In the genomic region with DNA sequence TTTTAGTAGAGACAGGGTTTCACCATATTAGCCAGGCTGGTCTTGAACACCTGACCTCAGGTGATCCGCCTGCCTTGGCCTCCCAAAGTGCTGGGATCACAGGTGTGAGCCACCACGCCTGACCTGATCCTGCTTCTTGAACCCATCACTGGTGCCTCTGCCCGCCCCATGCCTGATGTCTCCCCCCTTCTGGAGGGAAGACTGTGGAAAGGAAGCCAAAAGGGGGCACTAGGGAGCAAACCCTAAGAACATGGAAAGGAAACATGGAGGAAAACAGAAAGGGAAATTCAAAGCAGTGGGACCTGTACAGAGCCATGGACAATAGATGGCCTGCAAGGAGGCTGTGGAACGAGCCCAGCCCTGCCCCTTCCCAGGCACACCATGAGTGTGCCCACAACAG, we compare ENCODE assay signal across 17 cellular contexts. TPM values are rescaled to one million over a fixed set of nuclear protein-coding genes. Genes with fewer than 3 reads are reported as not detected.
A peak's percentile ranks its signal among the peaks of the same experiment; 100 is the strongest.
DNase-seq lines count a peak whose midpoint lies in the region; ATAC-seq, FAIRE-seq and TF ChIP-seq lines count a peak whose summit lies in the region.
"Had no signal": no experiment of that assay in that cellular context is flagged by ENCODE, and none has a peak within 500 bp of the region (broad histone marks: within the 10 kb centered on the region; RNA-seq: fewer than 3 reads in every experiment).

No MANE protein-coding gene starts in this region.

- no peaks in the 10 kb centered on the region for H3K79me2 ChIP-seq in GM12878 (ENCODE audit: control insufficient read depth, insufficient read depth, low read length)

- in situ Hi-C loops in GM12878 (cut with MboI): no loop called here

- peaks cover 2% of the 10 kb centered on the region; the same call in 1 of the 2 replicates for H3K27me3 Mint-ChIP-seq in HFFc6 (ENCODE audit: insufficient read depth)
- H3K27me3 Mint-ChIP-seq in naive thymus-derived CD4-positive, alpha-beta T cell: no peaks in the 10 kb centered on the region

- no peak for TF ChIP-seq EP300 in GM12878 (IDR thresholded peaks at IDR 0.05; ENCODE audit: borderline replicate concordance in 1 of 2, control insufficient read depth in 1 of 2, low read depth in 2 of 2, low read length in 2 of 2)

- intact Hi-C loops in GM12878 (cut with micrococcal nuclease; ENCODE audit: unreplicated experiment): no loop called here
- intact Hi-C loops in naive thymus-derived CD4-positive, alpha-beta T cell (cut with micrococcal nuclease): loop anchor here in 1 of 2 donors (10.0 kb wide), 1 partner anchor 86 kb away; the partner anchor contains the start of gene CCDC57

- no peak overlapping the region for H3K9ac ChIP-seq in GM12878 (ENCODE audit: control insufficient read depth, insufficient read depth, low read length)

- H4K20me1 ChIP-seq in GM12878 (ENCODE audit: control insufficient read depth, insufficient read depth): no peaks in the 10 kb centered on the region

- H3K27ac ChIP-seq in GM12878 (ENCODE audit: control insufficient read depth, insufficient read depth): no peak overlapping the region
- peak overlapping the region; percentile 97 for H3K27ac ChIP-seq in naive thymus-derived CD4-positive, alpha-beta T cell (ENCODE audit: low read depth, low read length)
- H3K27ac ChIP-seq: dorsolateral prefrontal cortex had no signal

- POLR2A ChIA-PET in GM12878 (lab: Charles Lee): no interaction called here
- POLR2A ChIA-PET in naive thymus-derived CD4-positive, alpha-beta T cell (lab: Charles Lee): no interaction called here

- no peak overlapping the region for H3K27ac Mint-ChIP-seq in HFFc6
- H3K27ac Mint-ChIP-seq in naive thymus-derived CD4-positive, alpha-beta T cell: peak overlapping the region in 8 of 9 donors; percentile 93 to 100 (median 98)

- ATAC-seq in GM12878 (no peak), HG03432 (IDR thresholded peaks at IDR 0.05; ENCODE audit: unreplicated experiment) (no peak), HG03469 (IDR thresholded peaks at IDR 0.05; ENCODE audit: unreplicated experiment) (no peak)
- ATAC-seq in naive thymus-derived CD4-positive, alpha-beta T cell: no peak
- ATAC-seq: sciatic nerve had no signal

- no peak overlapping the region for H3K4me2 ChIP-seq in GM12878 (ENCODE audit: control insufficient read depth, insufficient read depth)

- BruUV-seq in GM12878 (replicated peaks; lab: Mats Ljungman, UMichigan): no TSS peak

- RAD21 ChIA-PET in GM12878 (lab: Charles Lee; ENCODE audit: unreplicated experiment): no interaction called here

- CTCF ChIA-PET in GM12878 (lab: Yijun Ruan, JAX): no interaction called here
- CTCF ChIA-PET in naive thymus-derived CD4-positive, alpha-beta T cell (lab: Charles Lee): no interaction called here

- H3K9me3 ChIP-seq in GM12878 (replicated peaks; ENCODE audit: control insufficient read depth, insufficient read depth, low read length): no peaks in the 10 kb centered on the region
- no peaks in the 10 kb centered on the region for H3K9me3 ChIP-seq in naive thymus-derived CD4-positive, alpha-beta T cell (ENCODE audit: control insufficient read depth in 2 of 3, low read length in 3 of 3)

- WGBS in GM12878 (ENCODE audit: insufficient coverage, insufficient replicate concordance, low lambda C conversion rate, missing lambda C conversion rate): 59% methylated on average over 4 of the region's 4 CpGs

- no peak for DNase-seq in D721Med (ENCODE audit: insufficient read length, low spot score)
- no peak for DNase-seq in HFFc6
- DNase-seq in GM12878 (ENCODE audit: low read depth, low spot score): no peak
- DNase-seq in naive thymus-derived CD4-positive, alpha-beta T cell: no peak
- no peak for DNase-seq in urothelium cell line (ENCODE audit: low spot score)
- no peak for DNase-seq in stimulated activated naive CD4-positive, alpha-beta T cell (lab: John Stamatoyannopoulos, UW)
- DNase-seq: dorsolateral prefrontal cortex; NCI-H2171; SIG-M5; stimulated activated CD4-positive, alpha-beta T cell treated with anti-CD3 and anti-CD28 coated beads, Interleukin-4, amount 100 ng/mL, for 4 hours; trophoblast cell had no signal

- SMC1A ChIA-PET in GM12878 (lab: Charles Lee; ENCODE audit: uncharacterized antibody, unreplicated experiment): no interaction called here

- FAIRE-seq in D721Med (lab: Jason Lieb, UNC) (no peak), GM12878 (lab: Jason Lieb, UNC) (no peak), urothelium cell line (lab: Jason Lieb, UNC) (no peak)
- FAIRE-seq: TTC549 had no signal

- no peak overlapping the region for H3K4me3 ChIP-seq in GM12878
- H3K4me3 ChIP-seq in naive thymus-derived CD4-positive, alpha-beta T cell (ENCODE audit: low read length): no peak overlapping the region
- H3K4me3 ChIP-seq: dorsolateral prefrontal cortex, lung had no signal

- no peaks in the 10 kb centered on the region for H3K36me3 ChIP-seq in GM12878 (ENCODE audit: control insufficient read depth in 2 of 2, insufficient read depth in 2 of 2, low read length in 1 of 2)
- H3K36me3 ChIP-seq in naive thymus-derived CD4-positive, alpha-beta T cell (ENCODE audit: control insufficient read depth in 2 of 3, insufficient read depth in 3 of 3, low read length in 3 of 3): no peaks in the 10 kb centered on the region

- peaks cover 17% of the 10 kb centered on the region for H3K36me3 Mint-ChIP-seq in HFFc6 (ENCODE audit: low read depth)
- H3K36me3 Mint-ChIP-seq in naive thymus-derived CD4-positive, alpha-beta T cell: peaks cover 0 to 8% (median 3%) of the 10 kb centered on the region in 5 donors

- H3K4me1 ChIP-seq in GM12878 (ENCODE audit: control insufficient read depth, insufficient read depth, low read length): peaks cover 5% of the 10 kb centered on the region
- peaks cover 36 to 54% of the 10 kb centered on the region in 2 donors for H3K4me1 ChIP-seq in naive thymus-derived CD4-positive, alpha-beta T cell (ENCODE audit: control insufficient read depth in 2 of 2, insufficient read depth in 2 of 2, low read length in 2 of 2)

- no peak overlapping the region for H2AFZ ChIP-seq in GM12878 (ENCODE audit: control insufficient read depth, low read depth, low read length)

- TF ChIP-seq CTCF in D721Med (IDR thresholded peaks at IDR 0.05; ENCODE audit: insufficient read depth, missing control alignments) (peak; percentile 25), HFFc6 (IDR thresholded peaks at IDR 0.05) (peak; percentile 38; the same call in 1 of the 2 replicates), GM12878 (IDR thresholded peaks at IDR 0.05 in 2 of 3, conservative IDR thresholded peaks at IDR 0.05 in 1 of 3; ENCODE audit: control insufficient read depth in 2 of 3, extremely low read depth in 1 of 3, insufficient read depth in 1 of 3, low read depth in 3 of 3, low read length in 3 of 3) (0 out of 6 replicates have a peak, but pooled peaks of 2 of the 3 experiments have one; percentile 7 to 17)

- no peaks in the 10 kb centered on the region for H3K27me3 ChIP-seq in GM12878 (replicated peaks in 1 of 2; ENCODE audit: control insufficient read depth in 2 of 2, insufficient read depth in 2 of 2, low read length in 1 of 2)
- H3K27me3 ChIP-seq in naive thymus-derived CD4-positive, alpha-beta T cell (ENCODE audit: control insufficient read depth in 2 of 2, insufficient read depth in 2 of 2, low read length in 2 of 2): no peaks in the 10 kb centered on the region
- H3K27me3 ChIP-seq: dorsolateral prefrontal cortex had no signal

- H3K4me3 Mint-ChIP-seq in HFFc6: no peak overlapping the region
- H3K4me3 Mint-ChIP-seq in naive thymus-derived CD4-positive, alpha-beta T cell: peak overlapping the region in 3 of 10 donors; percentile 31 to 78 (median 78)
- H3K4me3 Mint-ChIP-seq: neural crest cell had no signal

- no peak for TF ChIP-seq RAD21 in GM12878 (IDR thresholded peaks at IDR 0.05; ENCODE audit: insufficient read depth, low read depth, low read length)

- TF ChIP-seq POLR2A in GM12878 (IDR thresholded peaks at IDR 0.05; ENCODE audit: low read depth, low read length): no peak

- H3K9me3 Mint-ChIP-seq in HFFc6: no peaks in the 10 kb centered on the region
- H3K9me3 Mint-ChIP-seq in naive thymus-derived CD4-positive, alpha-beta T cell: peaks cover 0 to 4% (median 0%) of the 10 kb centered on the region in 11 donors
- H3K9me3 Mint-ChIP-seq: neural crest cell had no signal

- H3K4me1 Mint-ChIP-seq in HFFc6 (ENCODE audit: low read depth): peaks cover 8% of the 10 kb centered on the region
- H3K4me1 Mint-ChIP-seq in naive thymus-derived CD4-positive, alpha-beta T cell: peaks cover 18 to 64% (median 45%) of the 10 kb centered on the region in 7 donors
- H3K4me1 Mint-ChIP-seq: neural crest cell had no signal

TF ChIP-seq in GM12878, 131 proteins besides CTCF, POLR2A, EP300 and RAD21:
- TF ChIP-seq YBX1 (IDR thresholded peaks at IDR 0.05) (no peak), ZNF207 (IDR thresholded peaks at IDR 0.05; ENCODE audit: borderline replicate concordance) (no peak)

RNA-seq across cellular contexts. Expression of gene FASN, which starts 31.1 kb away (rescaled TPM):
- 100 to 1,000 TPM; 108 to 138 (median 112) TPM for total RNA-seq in HFFc6 (2021; fragmentation: NEBNext Ultra II Directional; extraction: Animal tissue kit (Norgen Biotek cat#: 25700))
- 81.2 and 110 TPM in 2 replicates for total RNA-seq in GM12878 (2013; cell fraction: nucleolus; rRNA removed)
- total RNA-seq in GM12878 (2014; rRNA removed): 67.4 and 73.8 TPM in 2 replicates
- 18.0 and 20.8 TPM in 2 replicates for total RNA-seq in GM12878 (2014; rRNA removed; fragmentation: Illumina TruSeq; extraction: Trizol)
- 333 and 348 TPM in 2 replicates for total RNA-seq in GM12878 (2021)
- 15.3 TPM for polyA plus RNA-seq in GM12878 (2011; ENCODE audit: low read depth)
- 4.5 and 10.8 TPM in 2 replicates for polyA plus RNA-seq in GM12878 (2011; rRNA removed)
- 31.3 and 40.9 TPM in 2 replicates for polyA plus RNA-seq in GM12878 (2011; cell fraction: cytosol; rRNA removed)
- polyA plus RNA-seq in GM12878 (2011; cell fraction: nucleus; rRNA removed): 137 and 205 TPM in 2 replicates
- 82.0 and 91.6 TPM in 2 replicates for polyA plus RNA-seq in GM12878 (2012)
- 1.6 and 12.8 TPM in 2 replicates for polyA plus RNA-seq in GM12878 (2014; fragmentation: Illumina TruSeq; extraction: Trizol)
- under 1 TPM; 0.19 to 0.31 TPM for polyA plus RNA-seq in GM12878 (2014; fragmentation: Nextera tagmentation; extraction: Ambion mirVana)
- 87.8 and 131 TPM in 2 replicates for polyA plus RNA-seq in GM12878 (2014; rRNA removed)
- polyA plus RNA-seq in GM12878 (2016; fragmentation: Nextera tagmentation; extraction: Ambion mirVana): 10 to 100 TPM; 40.1 to 42.5 TPM
- polyA minus RNA-seq in GM12878 (2011; rRNA and poly(A)+ RNA removed): 21.8 and 51.5 TPM in 2 replicates
- polyA minus RNA-seq in GM12878 (2011; cell fraction: cytosol; rRNA and poly(A)+ RNA removed): 91.7 and 93.8 TPM in 2 replicates
- polyA minus RNA-seq in GM12878 (2011; cell fraction: nucleus; rRNA and poly(A)+ RNA removed): 35.7 and 66.9 TPM in 2 replicates
- total RNA-seq in naive thymus-derived CD4-positive, alpha-beta T cell: 100 to 1,000 TPM in 2 of 5 experiments, 10 to 100 TPM in 3; 24.3 to 168 (median 59.0) TPM
- 1 to 10 TPM in 1 of 2 donors, under 1 TPM in 1; 0.96 to 1.5 TPM for polyA plus RNA-seq in naive thymus-derived CD4-positive, alpha-beta T cell
